ENCODE assay signal across 28 cellular contexts in genomic region chr18:54303408-54303807, GRCh38. TPM values are rescaled to one million over a fixed set of nuclear protein-coding genes. Genes with fewer than 3 reads are reported as not detected.
DNase-seq lines count a peak whose midpoint lies in the region; ATAC-seq, FAIRE-seq and TF ChIP-seq lines count a peak whose summit lies in the region.
"Had no signal": no experiment of that assay in that cellular context is flagged by ENCODE, and none has a peak within 500 bp of the region (broad histone marks: within the 10 kb centered on the region; RNA-seq: fewer than 3 reads in every experiment).

No MANE protein-coding gene starts in this region.

- H3K9me3 ChIP-seq in PC-3 (ENCODE audit: low read length) (no peaks in the 10 kb centered on the region), SJCRH30 (replicated peaks) (no peaks in the 10 kb centered on the region)
- H3K9me3 ChIP-seq: Caco-2 had no signal

- H4K20me1 ChIP-seq in PC-3 (ENCODE audit: low read length) = no peaks in the 10 kb centered on the region
- H4K20me1 ChIP-seq: BLaER1 treated with 17β-estradiol and CSF1 and Interleukin-3, amounts not matched to agents 10 nM and 100 nM had no signal

- no peak overlapping the region for H3K27ac ChIP-seq in PC-3 (ENCODE audit: low read length)
- H3K27ac ChIP-seq in SJCRH30 = no peak overlapping the region
- H3K27ac ChIP-seq: 22Rv1; A549; BLaER1 treated with 17β-estradiol and CSF1 and Interleukin-3, amounts not matched to agents 10 nM and 100 nM; C4-2B had no signal

- CTCF ChIA-PET in PC-3 (lab: Charles Lee) = no interaction called here

- no peaks in the 10 kb centered on the region for H3K4me1 ChIP-seq in PC-3 (ENCODE audit: insufficient read depth, low read length)
- H3K4me1 ChIP-seq in SJCRH30 = no peaks in the 10 kb centered on the region
- H3K4me1 ChIP-seq: A549; BLaER1 treated with 17β-estradiol and CSF1 and Interleukin-3, amounts not matched to agents 10 nM and 100 nM; Caco-2 had no signal

- FAIRE-seq in D721Med (lab: Jason Lieb, UNC) = peak; percentile 16
- FAIRE-seq: A549, GM12878, GM12892, GM18507, GM19239 had no signal

- H3K36me3 ChIP-seq in PC-3 (ENCODE audit: low read depth, low read length) = no peaks in the 10 kb centered on the region
- H3K36me3 ChIP-seq in SJCRH30 = no peaks in the 10 kb centered on the region
- H3K36me3 ChIP-seq: BLaER1 treated with 17β-estradiol and CSF1 and Interleukin-3, amounts not matched to agents 10 nM and 100 nM had no signal

- no TSS peak for BruUV-seq in PC-3 (replicated peaks; lab: Mats Ljungman, UMichigan)

- H3K27me3 ChIP-seq in PC-3 (ENCODE audit: low read length) (no peaks in the 10 kb centered on the region), SJCRH30 (no peaks in the 10 kb centered on the region)
- H3K27me3 ChIP-seq: BLaER1 treated with 17β-estradiol and CSF1 and Interleukin-3, amounts not matched to agents 10 nM and 100 nM had no signal

- H3K4me3 ChIP-seq in PC-3 (ENCODE audit: low read length) = no peak overlapping the region
- no peak overlapping the region for H3K4me3 ChIP-seq in foreskin fibroblast (ENCODE audit: low read depth in 1 of 2, low read length in 2 of 2)
- H3K4me3 ChIP-seq in SJCRH30 = no peak overlapping the region
- H3K4me3 ChIP-seq: A549; BLaER1 treated with 17β-estradiol and CSF1 and Interleukin-3, amounts not matched to agents 10 nM and 100 nM; GM12878 had no signal

- no peak for DNase-seq in D721Med (ENCODE audit: insufficient read length, low spot score)
- peak; percentile 11 for DNase-seq in DMS53 treated with DMSO at 0.1 percent for 48 hours (lab: John Stamatoyannopoulos, UW; ENCODE audit: unreplicated experiment)
- peak; percentile 3 for DNase-seq in PC-3
- no peak for DNase-seq in posterior cingulate gyrus
- no peak for DNase-seq in foreskin fibroblast
- DNase-seq in SJCRH30 = no peak
- DNase-seq: AML-193; Caco-2; Calu3; CD4-positive, alpha-beta T cell; CD8-positive, alpha-beta T cell; DMS 273 treated with DMSO at 0.1 percent for 48 hours; DMS153; DMS79; DND-41; EL; GDM1 had no signal

- H3K9ac ChIP-seq in PC-3 (ENCODE audit: low read length) = no peak overlapping the region
- H3K9ac ChIP-seq: BLaER1 treated with 17β-estradiol and CSF1 and Interleukin-3, amounts not matched to agents 10 nM and 100 nM had no signal

- ATAC-seq in PC-3 = peak; percentile 71
- ATAC-seq: A549; CD8-positive, alpha-beta T cell; GM12878 had no signal

- intact Hi-C loops in PC-3 (cut with micrococcal nuclease) (no loop called here), posterior cingulate gyrus (cut with DNase I) (no loop called here)

- POLR2A ChIA-PET in PC-3 (lab: Charles Lee; ENCODE audit: unreplicated experiment) = no interaction called here

- H3K79me2 ChIP-seq in PC-3 (ENCODE audit: low read length) = no peaks in the 10 kb centered on the region

- no peak overlapping the region for H2AFZ ChIP-seq in PC-3 (ENCODE audit: low read length)

- H3F3A ChIP-seq in PC-3 (ENCODE audit: low read length, unreplicated experiment) = no peaks in the 10 kb centered on the region

- TF ChIP-seq CTCF in D721Med (IDR thresholded peaks at IDR 0.05; ENCODE audit: insufficient read depth, missing control alignments) (no peak), PC-3 (conservative IDR thresholded peaks at IDR 0.05; ENCODE audit: low read depth, low read length) (no peak), foreskin fibroblast (IDR thresholded peaks at IDR 0.05; ENCODE audit: low read depth, low read length) (no peak)

- H3K9me2 ChIP-seq in PC-3 (replicated peaks; ENCODE audit: low read length) = no peaks in the 10 kb centered on the region

- no peak overlapping the region for H3K4me2 ChIP-seq in PC-3 (ENCODE audit: low read length)
- H3K4me2 ChIP-seq: A549; BLaER1 treated with 17β-estradiol and CSF1 and Interleukin-3, amounts not matched to agents 10 nM and 100 nM had no signal

RNA-seq across cellular contexts. Expression of gene POLI, which starts 34.1 kb away (rescaled TPM):
- total RNA-seq in PC-3 (2014; rRNA removed) = 6.3 and 9.9 TPM in 2 replicates
- 16.1 and 16.5 TPM in 2 replicates for total RNA-seq in SJCRH30 (2014; rRNA removed; shearing (Covaris generic))

RNA-seq across cellular contexts. Expression of gene STARD6, which starts 54.2 kb away (rescaled TPM):
- total RNA-seq in PC-3 (2014; rRNA removed) = not detected in 2 replicates
- total RNA-seq in SJCRH30 (2014; rRNA removed; shearing (Covaris generic)) = not detected in 2 replicates
- total RNA-seq: A172; B cell; Caco-2; Calu3; CD4-positive, alpha-beta T cell; CD8-positive, alpha-beta T cell; G401 had no signal

RNA-seq across cellular contexts. Expression of gene C18orf54, which starts 54.3 kb away (rescaled TPM):
- total RNA-seq in PC-3 (2014; rRNA removed) = 5.1 and 10.5 TPM in 2 replicates
- total RNA-seq in SJCRH30 (2014; rRNA removed; shearing (Covaris generic)) = 9.1 and 9.8 TPM in 2 replicates

Comparison
In these comparisons a context has a peak if more than half of its experiments do, and no peak if none do; other contexts are left out.
1. DNase-seq: peak in DMS53 treated with DMSO at 0.1 percent for 48 hours (single experiment) and PC-3 (single experiment); none in D721Med (single experiment), posterior cingulate gyrus (0 of 10), foreskin fibroblast (0 of 2) and SJCRH30 (0 of 2).